ENCODE assay signal across 1 cellular context in genomic region chr1:185104083-185104482, GRCh38.
TF ChIP-seq lines count a peak whose summit lies in the region.

No MANE protein-coding gene starts in this region.

TF ChIP-seq in SK-N-SH, 30 proteins besides CTCF, POLR2A, EP300 and RAD21 (continued from another document):
- no peak for TF ChIP-seq REST (IDR thresholded peaks at IDR 0.05; ENCODE audit: low read depth, low read length)
- TF ChIP-seq TAF1 (IDR thresholded peaks at IDR 0.05; ENCODE audit: borderline replicate concordance, low read depth, low read length): no peak
- TF ChIP-seq GABPA (IDR thresholded peaks at IDR 0.05; ENCODE audit: low read depth): no peak
- TF ChIP-seq NFIC (IDR thresholded peaks at IDR 0.05; ENCODE audit: borderline replicate concordance): no peak
- TF ChIP-seq JUND (IDR thresholded peaks at IDR 0.05): no peak
- no peak for TF ChIP-seq RFX5 (IDR thresholded peaks at IDR 0.05; ENCODE audit: low read length)
- no peak for TF ChIP-seq MEF2A (IDR thresholded peaks at IDR 0.05; ENCODE audit: borderline replicate concordance, low read depth)
- TF ChIP-seq NRF1 (IDR thresholded peaks at IDR 0.05; ENCODE audit: low read depth, low read length): no peak
- TF ChIP-seq SMC3 (IDR thresholded peaks at IDR 0.05; ENCODE audit: low read depth, low read length): no peak
- TF ChIP-seq USF1 (IDR thresholded peaks at IDR 0.05; ENCODE audit: borderline replicate concordance, low read depth): no peak
- no peak for TF ChIP-seq TCF12 (IDR thresholded peaks at IDR 0.05)
- TF ChIP-seq RXRA (IDR thresholded peaks at IDR 0.05; ENCODE audit: borderline replicate concordance, low read depth): no peak
- TF ChIP-seq, protein P1, sequence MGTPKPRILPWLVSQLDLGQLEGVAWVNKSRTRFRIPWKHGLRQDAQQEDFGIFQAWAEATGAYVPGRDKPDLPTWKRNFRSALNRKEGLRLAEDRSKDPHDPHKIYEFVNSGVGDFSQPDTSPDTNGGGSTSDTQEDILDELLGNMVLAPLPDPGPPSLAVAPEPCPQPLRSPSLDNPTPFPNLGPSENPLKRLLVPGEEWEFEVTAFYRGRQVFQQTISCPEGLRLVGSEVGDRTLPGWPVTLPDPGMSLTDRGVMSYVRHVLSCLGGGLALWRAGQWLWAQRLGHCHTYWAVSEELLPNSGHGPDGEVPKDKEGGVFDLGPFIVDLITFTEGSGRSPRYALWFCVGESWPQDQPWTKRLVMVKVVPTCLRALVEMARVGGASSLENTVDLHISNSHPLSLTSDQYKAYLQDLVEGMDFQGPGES (IDR thresholded peaks at IDR 0.05; ENCODE audit: low read depth, low read length): no peak
- TF ChIP-seq MXI1 (IDR thresholded peaks at IDR 0.05; ENCODE audit: low read depth, low read length): no peak
- TF ChIP-seq, protein P2, sequence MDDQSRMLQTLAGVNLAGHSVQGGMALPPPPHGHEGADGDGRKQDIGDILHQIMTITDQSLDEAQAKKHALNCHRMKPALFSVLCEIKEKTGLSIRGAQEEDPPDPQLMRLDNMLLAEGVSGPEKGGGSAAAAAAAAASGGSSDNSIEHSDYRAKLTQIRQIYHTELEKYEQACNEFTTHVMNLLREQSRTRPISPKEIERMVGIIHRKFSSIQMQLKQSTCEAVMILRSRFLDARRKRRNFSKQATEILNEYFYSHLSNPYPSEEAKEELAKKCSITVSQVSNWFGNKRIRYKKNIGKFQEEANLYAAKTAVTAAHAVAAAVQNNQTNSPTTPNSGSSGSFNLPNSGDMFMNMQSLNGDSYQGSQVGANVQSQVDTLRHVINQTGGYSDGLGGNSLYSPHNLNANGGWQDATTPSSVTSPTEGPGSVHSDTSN (IDR thresholded peaks at IDR 0.05): no peak
- TF ChIP-seq EZH2phosphoT487 (IDR thresholded peaks at IDR 0.05; ENCODE audit: borderline replicate concordance, low read depth): no peak
- TF ChIP-seq FOXM1 (IDR thresholded peaks at IDR 0.05; ENCODE audit: low read depth): no peak
